ENCODE assay signal across 9 cellular contexts in the genomic region with DNA sequence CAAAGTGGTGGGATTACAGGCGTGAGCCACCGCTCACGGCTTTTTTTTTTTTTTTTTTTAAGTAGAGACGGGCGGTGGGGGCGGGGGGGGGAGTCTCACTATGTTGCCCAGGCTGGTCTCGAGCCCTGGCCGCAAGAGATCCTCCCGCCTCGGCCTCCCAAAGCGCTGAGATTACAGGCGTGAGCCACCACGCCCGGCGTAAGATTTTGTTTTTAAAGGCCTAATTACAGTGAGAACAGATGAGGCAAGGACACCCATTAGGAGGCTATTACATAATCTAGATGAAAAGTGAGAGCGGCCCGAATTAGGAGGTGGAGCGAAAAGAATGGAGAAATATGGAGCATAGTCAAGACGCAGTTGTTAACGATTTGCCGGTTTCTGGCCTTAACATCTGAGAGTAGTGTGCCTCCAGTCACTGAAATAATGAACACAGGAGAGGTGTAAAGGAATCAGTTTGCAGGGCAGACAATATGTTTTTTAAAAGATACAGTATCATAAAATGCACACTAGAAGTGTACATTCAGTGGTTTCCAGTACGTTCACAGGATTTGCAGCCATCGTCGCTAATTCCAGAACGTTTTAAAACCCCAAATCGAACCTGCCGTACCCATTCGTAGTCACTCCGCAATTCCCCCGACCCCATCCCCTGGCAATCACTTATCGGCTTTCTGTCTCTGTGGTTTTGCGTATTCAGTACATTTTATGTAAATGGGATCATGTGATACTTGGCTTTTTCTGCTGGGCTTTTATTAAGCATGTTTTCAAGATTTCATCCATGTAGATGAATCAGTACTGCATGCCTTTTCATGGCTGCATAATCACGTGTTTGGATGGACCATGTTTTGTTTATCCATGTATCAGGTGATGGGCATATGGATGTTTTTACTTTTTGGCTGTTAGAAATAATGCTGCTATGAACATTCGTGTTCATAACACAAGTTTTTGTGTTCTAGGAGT. TPM values are rescaled to one million over a fixed set of nuclear protein-coding genes. Genes with fewer than 3 reads are reported as not detected.
DNase-seq lines count a peak whose midpoint lies in the region; ATAC-seq and TF ChIP-seq lines count a peak whose summit lies in the region.
"Had no signal": no experiment of that assay in that cellular context is flagged by ENCODE, and none has a peak within 500 bp of the region (broad histone marks: within the 10 kb centered on the region; RNA-seq: fewer than 3 reads in every experiment).

No MANE protein-coding gene starts in this region.

- intact Hi-C loops in ascending aorta (cut with DNase I) (loop anchor here (10.0 kb wide), 1 partner anchor 802 kb away; the partner anchor contains the start of gene CORO7), vagina (cut with DNase I) (no loop called here), thyroid gland (cut with DNase I) (no loop called here)

- no peaks in the 10 kb centered on the region for H3K9me3 Mint-ChIP-seq in stimulated activated naive CD8-positive, alpha-beta T cell treated with anti-CD3 and anti-CD28 coated beads, Interleukin-15, Interleukin-2, amounts not matched to agents 100 ng/mL and 50 ng/mL, for 24 hours

- no peak overlapping the region for H2AK5ac ChIP-seq in mesenchymal stem cell (ENCODE audit: low read length, severe bottlenecking)

- no peak overlapping the region for H3K4ac ChIP-seq in mesenchymal stem cell (ENCODE audit: low read depth in 1 of 2, low read length in 2 of 2)

- peaks cover 0 to 11% of the 10 kb centered on the region in 2 donors for H3K4me1 ChIP-seq in ascending aorta
- peaks cover 5% of the 10 kb centered on the region for H3K4me1 ChIP-seq in mesenchymal stem cell (ENCODE audit: control insufficient read depth, insufficient read depth, low read depth, low read length)
- peaks cover 32% of the 10 kb centered on the region for H3K4me1 ChIP-seq in vagina
- H3K4me1 ChIP-seq in thyroid gland, result peaks cover 14 to 21% of the 10 kb centered on the region in 2 donors

- no peaks in the 10 kb centered on the region for H3K36me3 ChIP-seq in ascending aorta
- H3K36me3 ChIP-seq in mesenchymal stem cell (ENCODE audit: control insufficient read depth in 1 of 2, insufficient read depth in 2 of 2, low read depth in 1 of 2, low read length in 2 of 2), result peaks cover 0 to 14% of the 10 kb centered on the region in 2 experiments
- H3K36me3 ChIP-seq in vagina, result no peaks in the 10 kb centered on the region
- no peaks in the 10 kb centered on the region for H3K36me3 ChIP-seq in thyroid gland

- H3K4me2 ChIP-seq in mesenchymal stem cell (ENCODE audit: low read length, poor library complexity, severe bottlenecking), result peak overlapping the region; percentile 59

- no peaks in the 10 kb centered on the region for H3K27me3 Mint-ChIP-seq in stimulated activated naive CD8-positive, alpha-beta T cell treated with anti-CD3 and anti-CD28 coated beads, Interleukin-15, Interleukin-2, amounts not matched to agents 100 ng/mL and 50 ng/mL, for 24 hours

- peak overlapping the region; percentile 97 for H3K9ac ChIP-seq in mesenchymal stem cell (ENCODE audit: low read length)

- no peak overlapping the region for H2AFZ ChIP-seq in mesenchymal stem cell (ENCODE audit: low read depth, low read length)

- H3K23ac ChIP-seq in mesenchymal stem cell (ENCODE audit: low read length in 2 of 2), result no peak overlapping the region

- H3K18ac ChIP-seq in mesenchymal stem cell (ENCODE audit: low read depth in 1 of 2, low read length in 2 of 2), result no peak overlapping the region

- no peak overlapping the region for H4K91ac ChIP-seq in mesenchymal stem cell (ENCODE audit: low read length)

- H3K4me3 Mint-ChIP-seq in stimulated activated naive CD8-positive, alpha-beta T cell treated with anti-CD3 and anti-CD28 coated beads, Interleukin-15, Interleukin-2, amounts not matched to agents 100 ng/mL and 50 ng/mL, for 24 hours, result peak overlapping the region; percentile 100

- H3K79me1 ChIP-seq in mesenchymal stem cell (replicated peaks; ENCODE audit: low read length, poor library complexity, severe bottlenecking), result peaks cover 32% of the 10 kb centered on the region

- TF ChIP-seq CTCF in ascending aorta (IDR thresholded peaks at IDR 0.05), result no peak
- TF ChIP-seq CTCF in vagina (IDR thresholded peaks at IDR 0.05), result no peak
- TF ChIP-seq CTCF in thyroid gland (IDR thresholded peaks at IDR 0.05), result no peak

- H3K27ac Mint-ChIP-seq in stimulated activated naive CD8-positive, alpha-beta T cell treated with anti-CD3 and anti-CD28 coated beads, Interleukin-15, Interleukin-2, amounts not matched to agents 100 ng/mL and 50 ng/mL, for 24 hours, result peak overlapping the region; percentile 77

- no peak overlapping the region for H2BK120ac ChIP-seq in mesenchymal stem cell (ENCODE audit: low read depth, low read length)

- H3K9me3 ChIP-seq in ascending aorta (no peaks in the 10 kb centered on the region), mesenchymal stem cell (ENCODE audit: control insufficient read depth, low read length) (no peaks in the 10 kb centered on the region), vagina (no peaks in the 10 kb centered on the region), thyroid gland (no peaks in the 10 kb centered on the region)

- H3K4me3 ChIP-seq in ascending aorta, result peak overlapping the region; percentile 61 to 76
- peak overlapping the region; percentile 97 to 100 for H3K4me3 ChIP-seq in mesenchymal stem cell (ENCODE audit: insufficient read depth in 1 of 2, low read depth in 1 of 2, low read length in 2 of 2)
- H3K4me3 ChIP-seq in vagina, result peak overlapping the region; percentile 85 to 100
- H3K4me3 ChIP-seq in thyroid gland (replicated peaks in 1 of 3), result peak overlapping the region in 1 of 3 donors; percentile 83

- peaks cover 32% of the 10 kb centered on the region for H3K36me3 Mint-ChIP-seq in stimulated activated naive CD8-positive, alpha-beta T cell treated with anti-CD3 and anti-CD28 coated beads, Interleukin-15, Interleukin-2, amounts not matched to agents 100 ng/mL and 50 ng/mL, for 24 hours (ENCODE audit: low read depth)

- DNase-seq in stimulated activated naive CD8-positive, alpha-beta T cell treated with anti-CD3 and anti-CD28 coated beads, Interleukin-15, Interleukin-2, amounts not matched to agents 100 U/mL and 50 U/mL, for 24 hours, result no peak
- peak in 1 of 2 donors; percentile 53 for DNase-seq in ascending aorta (ENCODE audit: low spot score in 2 of 2)
- DNase-seq in mesenchymal stem cell, result no peak
- no peak for DNase-seq in vagina (ENCODE audit: extremely low spot score in 2 of 2)
- DNase-seq in AG20443 (ENCODE audit: low spot score), result no peak
- no peak for DNase-seq in activated gamma-delta T cell treated with Interleukin-2 at 50 U/mL for 16 hours
- no peak for DNase-seq in thyroid gland
- DNase-seq: nucleus accumbens had no signal

- H2BK12ac ChIP-seq in mesenchymal stem cell (ENCODE audit: low read length in 2 of 2), result no peak overlapping the region

- no peak overlapping the region for H2BK5ac ChIP-seq in mesenchymal stem cell (ENCODE audit: low read depth, low read length, poor library complexity, severe bottlenecking)

- H3K27me3 ChIP-seq in ascending aorta, result no peaks in the 10 kb centered on the region
- no peaks in the 10 kb centered on the region for H3K27me3 ChIP-seq in mesenchymal stem cell (ENCODE audit: control insufficient read depth in 1 of 2, insufficient read depth in 1 of 2, low read length in 2 of 2)
- H3K27me3 ChIP-seq in vagina, result no peaks in the 10 kb centered on the region
- H3K27me3 ChIP-seq in thyroid gland, result no peaks in the 10 kb centered on the region

- TF ChIP-seq POLR2A in vagina (IDR thresholded peaks at IDR 0.05) (no peak), thyroid gland (IDR thresholded peaks at IDR 0.05) (no peak)

- peak overlapping the region; percentile 30 for H4K8ac ChIP-seq in mesenchymal stem cell (ENCODE audit: low read length)

- no peak for ATAC-seq in stimulated activated naive CD8-positive, alpha-beta T cell treated with anti-CD3 and anti-CD28 coated beads, Interleukin-15, Interleukin-2, amounts not matched to agents 100 U/mL and 50 U/mL, for 24 hours

- 89% methylated on average over 34 of the region's 34 CpGs for WGBS in mesenchymal stem cell
- WGBS in thyroid gland, 2 donors, result 83 to 84% methylated on average over 34 of the region's 34 CpGs

- H2BK15ac ChIP-seq in mesenchymal stem cell (ENCODE audit: low read depth, poor library complexity, severe bottlenecking), result no peak overlapping the region

- H3K4me1 Mint-ChIP-seq in stimulated activated naive CD8-positive, alpha-beta T cell treated with anti-CD3 and anti-CD28 coated beads, Interleukin-15, Interleukin-2, amounts not matched to agents 100 ng/mL and 50 ng/mL, for 24 hours (ENCODE audit: low read depth), result peaks cover 47% of the 10 kb centered on the region

- H3K14ac ChIP-seq in mesenchymal stem cell (ENCODE audit: low read length in 2 of 2), result no peak overlapping the region

- H3K27ac ChIP-seq in ascending aorta, result no peak overlapping the region
- no peak overlapping the region for H3K27ac ChIP-seq in mesenchymal stem cell (ENCODE audit: low read length, poor library complexity, severe bottlenecking)
- no peak overlapping the region for H3K27ac ChIP-seq in vagina
- H3K27ac ChIP-seq in thyroid gland, result no peak overlapping the region

RNA-seq across cellular contexts. Expression of gene SLX4, which starts 1.4 kb away (rescaled TPM):
- total RNA-seq in ascending aorta, result 3.4 TPM
- 2.8 TPM for polyA plus RNA-seq in mesenchymal stem cell (2013, experiment 1 of 2)
- 2.5 TPM for polyA plus RNA-seq in mesenchymal stem cell (2013, experiment 2 of 2)
- total RNA-seq in vagina, result 3.9 TPM
- total RNA-seq in thyroid gland, result 1 to 10 TPM; 2.7 to 4.9 (median 4.5) TPM

RNA-seq across cellular contexts. Expression of gene NLRC3, which starts 35.6 kb away (rescaled TPM):
- 2.1 TPM for total RNA-seq in ascending aorta
- 0.01 TPM for polyA plus RNA-seq in mesenchymal stem cell (2013, experiment 1 of 2)
- not detected for polyA plus RNA-seq in mesenchymal stem cell (2013, experiment 2 of 2)
- 12.5 TPM for total RNA-seq in vagina
- total RNA-seq in thyroid gland, result 1 to 10 TPM; 1.3 to 4.7 (median 1.4) TPM

RNA-seq across cellular contexts. Expression of gene DNASE1, which starts 41.7 kb away (rescaled TPM):
- total RNA-seq in ascending aorta (51.2 TPM), vagina (50.3 TPM), thyroid gland (10 to 100 TPM; 18.1 to 33.2 (median 25.0) TPM)
- 3.6 TPM for polyA plus RNA-seq in mesenchymal stem cell (2013, experiment 1 of 2)
- polyA plus RNA-seq in mesenchymal stem cell (2013, experiment 2 of 2), result 3.5 TPM
